20 cellular contexts compared by ENCODE assay signal in the genomic region with DNA sequence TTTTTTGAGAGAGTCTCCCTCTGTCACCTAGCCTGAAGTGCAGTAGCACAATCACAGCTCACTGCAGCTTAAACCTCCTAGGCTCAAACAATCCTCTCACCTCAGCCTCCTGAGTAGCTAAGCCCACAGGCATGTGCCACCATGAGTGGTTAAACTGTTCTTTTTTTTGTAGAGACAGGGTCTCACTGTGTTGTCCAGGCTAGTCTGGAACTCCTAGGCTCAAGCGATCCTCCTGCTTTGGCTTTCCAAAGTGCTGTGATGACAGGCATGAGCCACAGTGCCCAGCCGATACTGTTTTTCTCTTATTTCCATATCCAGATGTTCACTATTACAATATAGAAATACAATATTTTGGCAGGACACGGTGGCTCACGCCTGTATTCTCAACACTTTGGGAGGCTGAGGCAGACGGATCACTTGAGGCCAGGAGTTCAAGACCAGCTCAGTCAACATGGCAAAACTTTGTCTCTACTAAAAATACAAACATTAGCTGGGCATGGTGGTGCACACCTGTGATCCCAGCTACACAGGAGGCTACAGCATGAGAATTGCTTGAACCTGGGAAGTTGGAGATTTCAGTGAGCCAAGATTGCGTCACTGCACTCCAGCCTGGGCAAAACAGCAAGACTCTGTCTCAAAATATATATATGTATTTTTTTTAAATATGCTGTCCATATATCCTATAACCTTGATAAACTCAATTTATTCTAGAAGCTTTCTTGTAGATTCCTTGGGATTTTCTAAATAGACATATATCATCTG.
"Had no signal": no experiment of that assay in that cellular context is flagged by ENCODE, and none has a peak within 500 bp of the region (broad histone marks: within the 10 kb centered on the region; RNA-seq: fewer than 3 reads in every experiment).

No MANE protein-coding gene starts in this region.

- H3K36me3 ChIP-seq: left ventricle myocardium inferior, ovary had no signal

- H3K4me1 Mint-ChIP-seq: neural progenitor cell had no signal

- FAIRE-seq: kidney, urothelium cell line had no signal

- H3K9me3 ChIP-seq: left ventricle myocardium inferior, lower lobe of right lung, ovary had no signal

- H3K27ac ChIP-seq: foreskin keratinocyte, left ventricle myocardium inferior, lower lobe of right lung, neural progenitor cell, ovary had no signal

- H3K27me3 Mint-ChIP-seq: natural killer cell treated with Interleukin-12 subunit alpha and Interleukin-12 subunit beta and Interleukin-15 and Interleukin-18, amount 100 ng/mL, for 72 hours; type B pancreatic cell had no signal

- H3K27ac Mint-ChIP-seq: endodermal cell; natural killer cell treated with Interleukin-12 subunit alpha and Interleukin-12 subunit beta and Interleukin-15 and Interleukin-18, amount 100 ng/mL, for 72 hours; neural progenitor cell; type B pancreatic cell had no signal

- H3K4me3 ChIP-seq: left ventricle myocardium inferior, lower lobe of right lung, neural progenitor cell, ovary, smooth muscle cell had no signal

- H3K4me3 Mint-ChIP-seq: endodermal cell; natural killer cell treated with Interleukin-12 subunit alpha and Interleukin-12 subunit beta and Interleukin-15 and Interleukin-18, amount 100 ng/mL, for 72 hours; neural progenitor cell; type B pancreatic cell had no signal

- DNase-seq: dermis blood vessel endothelial cell; endodermal cell; erythroblast; foreskin keratinocyte; kidney; left cardiac atrium; left ventricle myocardium inferior; lower lobe of right lung; mesenchymal stem cell; midbrain; nucleus accumbens; ovary; right cardiac atrium; stimulated activated CD4-positive, alpha-beta T cell treated with anti-CD3 and anti-CD28 coated beads, Interleukin-2, amount 100 ng/mL, for 48 hours; stimulated activated naive CD4-positive, alpha-beta T cell treated with Interleukin-2 at 50 U/mL for 16 hours had no signal

- H3K27me3 ChIP-seq: foreskin keratinocyte, neural progenitor cell, ovary had no signal

- H3K36me3 Mint-ChIP-seq: natural killer cell treated with Interleukin-12 subunit alpha and Interleukin-12 subunit beta and Interleukin-15 and Interleukin-18, amount 100 ng/mL, for 72 hours had no signal

- H3K4me1 ChIP-seq: foreskin keratinocyte, neural progenitor cell had no signal

- H3K9me3 Mint-ChIP-seq: natural killer cell treated with Interleukin-12 subunit alpha and Interleukin-12 subunit beta and Interleukin-15 and Interleukin-18, amount 100 ng/mL, for 72 hours; type B pancreatic cell had no signal
